Comparison of ENCODE assay signal across 1 cellular context in genomic region chr19:17555929-17556813, GRCh38.
TF ChIP-seq lines count a peak whose summit lies in the region.

No MANE protein-coding gene starts in this region.

TF ChIP-seq in K562, 482 proteins besides CTCF, POLR2A, EP300 and RAD21 (continued from another document):
- TF ChIP-seq, protein P1, sequence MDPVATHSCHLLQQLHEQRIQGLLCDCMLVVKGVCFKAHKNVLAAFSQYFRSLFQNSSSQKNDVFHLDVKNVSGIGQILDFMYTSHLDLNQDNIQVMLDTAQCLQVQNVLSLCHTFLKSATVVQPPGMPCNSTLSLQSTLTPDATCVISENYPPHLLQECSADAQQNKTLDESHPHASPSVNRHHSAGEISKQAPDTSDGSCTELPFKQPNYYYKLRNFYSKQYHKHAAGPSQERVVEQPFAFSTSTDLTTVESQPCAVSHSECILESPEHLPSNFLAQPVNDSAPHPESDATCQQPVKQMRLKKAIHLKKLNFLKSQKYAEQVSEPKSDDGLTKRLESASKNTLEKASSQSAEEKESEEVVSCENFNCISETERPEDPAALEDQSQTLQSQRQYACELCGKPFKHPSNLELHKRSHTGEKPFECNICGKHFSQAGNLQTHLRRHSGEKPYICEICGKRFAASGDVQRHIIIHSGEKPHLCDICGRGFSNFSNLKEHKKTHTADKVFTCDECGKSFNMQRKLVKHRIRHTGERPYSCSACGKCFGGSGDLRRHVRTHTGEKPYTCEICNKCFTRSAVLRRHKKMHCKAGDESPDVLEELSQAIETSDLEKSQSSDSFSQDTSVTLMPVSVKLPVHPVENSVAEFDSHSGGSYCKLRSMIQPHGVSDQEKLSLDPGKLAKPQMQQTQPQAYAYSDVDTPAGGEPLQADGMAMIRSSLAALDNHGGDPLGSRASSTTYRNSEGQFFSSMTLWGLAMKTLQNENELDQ (CRISPR knock-in tag; IDR thresholded peaks at IDR 0.05; ENCODE audit: borderline replicate concordance) = no peak
- TF ChIP-seq CBFB (CRISPR knock-in tag; IDR thresholded peaks at IDR 0.05) (0 out of 2 replicates have a peak, but pooled peaks have one; percentile 44), HDGF (IDR thresholded peaks at IDR 0.05) (0 out of 2 replicates have a peak, but pooled peaks have one; percentile 26), ZFP91 (CRISPR knock-in tag; IDR thresholded peaks at IDR 0.05) (peak; percentile 12; the same call in 1 of the 2 replicates), ATF4 (CRISPR knock-in tag; IDR thresholded peaks at IDR 0.05) (no peak), FOXP1 (CRISPR knock-in tag; IDR thresholded peaks at IDR 0.05) (0 out of 2 replicates have a peak, but pooled peaks have one; percentile 51), ETV5 (CRISPR knock-in tag; IDR thresholded peaks at IDR 0.05; ENCODE audit: low read depth) (0 out of 2 replicates have a peak, but pooled peaks have one; percentile 0), ZBTB1 (CRISPR knock-in tag; IDR thresholded peaks at IDR 0.05; ENCODE audit: borderline replicate concordance, low read depth) (peak; percentile 59; the same call in 1 of the 2 replicates), KDM1A (IDR thresholded peaks at IDR 0.05) (no peak), TOE1 (IDR thresholded peaks at IDR 0.05; ENCODE audit: borderline replicate concordance) (0 out of 2 replicates have a peak, but pooled peaks have one; percentile 21), TOE1 (CRISPR knock-in tag; IDR thresholded peaks at IDR 0.05; ENCODE audit: borderline replicate concordance, low read depth) (no peak), CREM (IDR thresholded peaks at IDR 0.05; ENCODE audit: low read depth) (no peak), PHF8 (IDR thresholded peaks at IDR 0.05; ENCODE audit: borderline replicate concordance, low read length) (peak; percentile 43; the same call in 1 of the 2 replicates), HNRNPK (IDR thresholded peaks at IDR 0.05; ENCODE audit: low read depth, low read length, poor library complexity, severe bottlenecking) (no peak), ETV6 (IDR thresholded peaks at IDR 0.05; ENCODE audit: borderline replicate concordance in 1 of 2, low read depth in 2 of 2, low read length in 1 of 2) (no peak), ETV6 (CRISPR knock-in tag; IDR thresholded peaks at IDR 0.05; ENCODE audit: borderline replicate concordance) (0 out of 2 replicates have a peak, but pooled peaks have one; percentile 35), ARID4B (CRISPR knock-in tag; IDR thresholded peaks at IDR 0.05) (peak; percentile 79; the same call in 1 of the 2 replicates)
- TF ChIP-seq, protein P2, sequence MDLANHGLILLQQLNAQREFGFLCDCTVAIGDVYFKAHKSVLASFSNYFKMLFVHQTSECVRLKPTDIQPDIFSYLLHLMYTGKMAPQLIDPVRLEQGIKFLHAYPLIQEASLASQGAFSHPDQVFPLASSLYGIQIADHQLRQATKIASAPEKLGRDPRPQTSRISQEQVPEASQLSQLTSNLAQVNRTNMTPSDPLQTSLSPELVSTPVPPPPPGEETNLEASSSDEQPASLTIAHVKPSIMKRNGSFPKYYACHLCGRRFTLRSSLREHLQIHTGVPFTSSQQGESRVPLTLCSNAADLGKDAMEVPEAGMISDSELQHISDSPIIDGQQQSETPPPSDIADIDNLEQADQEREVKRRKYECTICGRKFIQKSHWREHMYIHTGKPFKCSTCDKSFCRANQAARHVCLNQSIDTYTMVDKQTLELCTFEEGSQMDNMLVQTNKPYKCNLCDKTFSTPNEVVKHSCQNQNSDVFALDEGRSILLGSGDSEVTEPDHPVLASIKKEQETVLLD (IDR thresholded peaks at IDR 0.05) = peak; percentile 75
